27 cellular contexts compared by ENCODE assay signal in genomic region chr3:181264491-181264890, GRCh38.
A peak's percentile ranks its signal among the peaks of the same experiment; 100 is the strongest.
DNase-seq lines count a peak whose midpoint lies in the region; ATAC-seq, FAIRE-seq and TF ChIP-seq lines count a peak whose summit lies in the region.
"Had no signal": no experiment of that assay in that cellular context is flagged by ENCODE, and none has a peak within 500 bp of the region (broad histone marks: within the 10 kb centered on the region; RNA-seq: fewer than 3 reads in every experiment).

No MANE protein-coding gene starts in this region.

- no peak for TF ChIP-seq CTCF in activated CD8-positive, alpha-beta T cell treated with anti-CD3 and anti-CD28 coated beads for 36 hours (IDR thresholded peaks at IDR 0.05)
- no peak for TF ChIP-seq CTCF in GM12878 (IDR thresholded peaks at IDR 0.05 in 2 of 3, conservative IDR thresholded peaks at IDR 0.05 in 1 of 3; ENCODE audit: control insufficient read depth in 2 of 3, extremely low read depth in 1 of 3, insufficient read depth in 1 of 3, low read depth in 3 of 3, low read length in 3 of 3)
- TF ChIP-seq CTCF in tibial nerve (IDR thresholded peaks at IDR 0.05) = no peak

- peaks cover 2% of the 10 kb centered on the region for H3K27me3 Mint-ChIP-seq in activated CD8-positive, alpha-beta T cell treated with anti-CD3 and anti-CD28 coated beads for 36 hours
- H3K27me3 Mint-ChIP-seq in activated CD8-positive, alpha-beta T cell treated with anti-CD3 and anti-CD28 coated beads, Interleukin-2, amount 10 ng/mL, durations not matched to agents 7 days and 5 days (ENCODE audit: low read depth) = no peaks in the 10 kb centered on the region
- H3K27me3 Mint-ChIP-seq: CD8-positive, alpha-beta memory T cell had no signal

- ATAC-seq in activated CD8-positive, alpha-beta T cell treated with anti-CD3 and anti-CD28 coated beads for 36 hours = no peak
- ATAC-seq in activated CD8-positive, alpha-beta T cell treated with anti-CD3 and anti-CD28 coated beads, Interleukin-2, amount 10 ng/mL, durations not matched to agents 7 days and 5 days = no peak
- ATAC-seq in GM18870 (IDR thresholded peaks at IDR 0.05; ENCODE audit: unreplicated experiment) = peak; percentile 46
- ATAC-seq in HG03342 (IDR thresholded peaks at IDR 0.05; ENCODE audit: unreplicated experiment) = peak; percentile 35
- peak; percentile 41; the same call in 1 of the 3 replicates for ATAC-seq in GM12878
- no peak for ATAC-seq in HG03280 (IDR thresholded peaks at IDR 0.05; ENCODE audit: unreplicated experiment)

- H3K9ac ChIP-seq in GM12878 (ENCODE audit: control insufficient read depth, insufficient read depth, low read length) = no peak overlapping the region

- H3K36me3 ChIP-seq in GM12878 (ENCODE audit: control insufficient read depth in 2 of 2, insufficient read depth in 2 of 2, low read length in 1 of 2) (no peaks in the 10 kb centered on the region), tibial nerve (no peaks in the 10 kb centered on the region)
- H3K36me3 ChIP-seq: SJSA1 had no signal

- H3K4me3 ChIP-seq in GM12878 = no peak overlapping the region
- H3K4me3 ChIP-seq in tibial nerve = no peak overlapping the region
- H3K4me3 ChIP-seq: SJSA1 had no signal

- RAD21 ChIA-PET in GM12878 (lab: Charles Lee; ENCODE audit: unreplicated experiment) = no interaction called here

- CTCF ChIA-PET in activated CD8-positive, alpha-beta T cell treated with anti-CD3 and anti-CD28 coated beads for 36 hours (lab: Charles Lee) = no interaction called here
- CTCF ChIA-PET in activated CD8-positive, alpha-beta T cell treated with anti-CD3 and anti-CD28 coated beads, Interleukin-2, amount 10 ng/mL, durations not matched to agents 7 days and 5 days (lab: Charles Lee) = no interaction called here
- CTCF ChIA-PET in GM12878 (lab: Yijun Ruan, JAX) = no interaction called here

- TF ChIP-seq POLR2A in GM12878 (IDR thresholded peaks at IDR 0.05; ENCODE audit: low read depth, low read length) = no peak
- TF ChIP-seq POLR2A in tibial nerve (IDR thresholded peaks at IDR 0.05) = no peak

- BruUV-seq in GM12878 (replicated peaks; lab: Mats Ljungman, UMichigan) = no TSS peak

- intact Hi-C loops in activated CD8-positive, alpha-beta T cell treated with anti-CD3 and anti-CD28 coated beads for 36 hours (cut with micrococcal nuclease) = no loop called here
- intact Hi-C loops in GM12878 (cut with micrococcal nuclease; ENCODE audit: unreplicated experiment) = no loop called here

- no peaks in the 10 kb centered on the region for H3K9me3 ChIP-seq in GM12878 (replicated peaks; ENCODE audit: control insufficient read depth, insufficient read depth, low read length)
- H3K9me3 ChIP-seq in tibial nerve = no peaks in the 10 kb centered on the region
- H3K9me3 ChIP-seq: SJSA1 had no signal

- in situ Hi-C loops in GM12878 (cut with MboI) = no loop called here

- no peaks in the 10 kb centered on the region for H3K27me3 ChIP-seq in GM12878 (replicated peaks in 1 of 2; ENCODE audit: control insufficient read depth in 2 of 2, insufficient read depth in 2 of 2, low read length in 1 of 2)
- no peaks in the 10 kb centered on the region for H3K27me3 ChIP-seq in tibial nerve
- H3K27me3 ChIP-seq: SJSA1 had no signal

- SMC1A ChIA-PET in GM12878 (lab: Charles Lee; ENCODE audit: uncharacterized antibody, unreplicated experiment) = no interaction called here

- no peak overlapping the region for H3K27ac Mint-ChIP-seq in activated CD8-positive, alpha-beta T cell treated with anti-CD3 and anti-CD28 coated beads for 36 hours
- no peak overlapping the region for H3K27ac Mint-ChIP-seq in activated CD8-positive, alpha-beta T cell treated with anti-CD3 and anti-CD28 coated beads, Interleukin-2, amount 10 ng/mL, durations not matched to agents 7 days and 5 days
- H3K27ac Mint-ChIP-seq: CD8-positive, alpha-beta memory T cell; T-helper 1 cell treated with Interleukin-12 subunit alpha and Interleukin-12 subunit beta and Interleukin-4 antibody, amounts not matched to agents 30 μg/mL and 1 μg/mL, for 36 hours had no signal

- TF ChIP-seq RAD21 in GM12878 (IDR thresholded peaks at IDR 0.05; ENCODE audit: insufficient read depth, low read depth, low read length) = no peak

- WGBS in GM12878 (ENCODE audit: insufficient coverage, insufficient replicate concordance, low lambda C conversion rate, missing lambda C conversion rate) = 0% methylated on average over 2 of the region's 2 CpGs
- WGBS in tibial nerve, 2 donors = 73 to 86% methylated on average over 2 of the region's 2 CpGs

- TF ChIP-seq EP300 in GM12878 (IDR thresholded peaks at IDR 0.05; ENCODE audit: borderline replicate concordance in 1 of 2, control insufficient read depth in 1 of 2, low read depth in 2 of 2, low read length in 2 of 2) (no peak), tibial nerve (IDR thresholded peaks at IDR 0.05) (no peak)

- POLR2A ChIA-PET in activated CD8-positive, alpha-beta T cell treated with anti-CD3 and anti-CD28 coated beads for 36 hours (lab: Charles Lee) = no interaction called here
- POLR2A ChIA-PET in activated CD8-positive, alpha-beta T cell treated with anti-CD3 and anti-CD28 coated beads, Interleukin-2, amount 10 ng/mL, durations not matched to agents 7 days and 5 days (lab: Charles Lee) = no interaction called here
- POLR2A ChIA-PET in GM12878 (lab: Charles Lee) = no interaction called here

- H3K4me2 ChIP-seq in GM12878 (ENCODE audit: control insufficient read depth, insufficient read depth) = no peak overlapping the region

- no peaks in the 10 kb centered on the region for H3K36me3 Mint-ChIP-seq in activated CD8-positive, alpha-beta T cell treated with anti-CD3 and anti-CD28 coated beads for 36 hours (ENCODE audit: low read depth)
- no peaks in the 10 kb centered on the region for H3K36me3 Mint-ChIP-seq in activated CD8-positive, alpha-beta T cell treated with anti-CD3 and anti-CD28 coated beads, Interleukin-2, amount 10 ng/mL, durations not matched to agents 7 days and 5 days (ENCODE audit: low read depth)
- H3K36me3 Mint-ChIP-seq: CD8-positive, alpha-beta memory T cell had no signal

- H3K27ac ChIP-seq in GM12878 (ENCODE audit: control insufficient read depth, insufficient read depth) = no peak overlapping the region
- H3K27ac ChIP-seq in tibial nerve = no peak overlapping the region
- H3K27ac ChIP-seq: SJSA1 had no signal

- H3K79me2 ChIP-seq in GM12878 (ENCODE audit: control insufficient read depth, insufficient read depth, low read length) = no peaks in the 10 kb centered on the region

- no peak overlapping the region for H2AFZ ChIP-seq in GM12878 (ENCODE audit: control insufficient read depth, low read depth, low read length)

- no peaks in the 10 kb centered on the region for H3K4me1 Mint-ChIP-seq in activated CD8-positive, alpha-beta T cell treated with anti-CD3 and anti-CD28 coated beads for 36 hours (ENCODE audit: low read depth)
- peaks cover 3% of the 10 kb centered on the region for H3K4me1 Mint-ChIP-seq in activated CD8-positive, alpha-beta T cell treated with anti-CD3 and anti-CD28 coated beads, Interleukin-2, amount 10 ng/mL, durations not matched to agents 7 days and 5 days (ENCODE audit: low read depth)

- DNase-seq in activated CD8-positive, alpha-beta T cell treated with anti-CD3 and anti-CD28 coated beads for 36 hours = peak; percentile 3
- DNase-seq in activated CD8-positive, alpha-beta T cell treated with anti-CD3 and anti-CD28 coated beads, Interleukin-2, amount 10 ng/mL, durations not matched to agents 7 days and 5 days = no peak
- DNase-seq in GM12878 (ENCODE audit: low read depth, low spot score) (no peak), tibial nerve (ENCODE audit: low spot score in 2 of 2) (no peak), AG20443 (ENCODE audit: low spot score) (no peak)
- DNase-seq: 8988T; AML-193; C1 segment of cervical spinal cord; Calu3; CD8-positive, alpha-beta memory T cell; DMS153; H7; KBM-7; NCI-H1105; NCI-H146; NCI-H2029; NCI-H226; NCI-H510A treated with DMSO at 0.1 percent for 48 hours; NCI-H748 treated with DMSO at 0.1 percent for 48 hours; OCI-M1 had no signal

- no peaks in the 10 kb centered on the region for H3K4me1 ChIP-seq in GM12878 (ENCODE audit: control insufficient read depth, insufficient read depth, low read length)
- no peaks in the 10 kb centered on the region for H3K4me1 ChIP-seq in tibial nerve
- H3K4me1 ChIP-seq: SJSA1 had no signal

- FAIRE-seq in GM12878 (lab: Jason Lieb, UNC) = no peak
- FAIRE-seq: GM18507, RCC 7860 had no signal

- H3K9me3 Mint-ChIP-seq in activated CD8-positive, alpha-beta T cell treated with anti-CD3 and anti-CD28 coated beads for 36 hours = no peaks in the 10 kb centered on the region
- H3K9me3 Mint-ChIP-seq in activated CD8-positive, alpha-beta T cell treated with anti-CD3 and anti-CD28 coated beads, Interleukin-2, amount 10 ng/mL, durations not matched to agents 7 days and 5 days (ENCODE audit: insufficient read depth) = no peaks in the 10 kb centered on the region

- no peak overlapping the region for H3K4me3 Mint-ChIP-seq in activated CD8-positive, alpha-beta T cell treated with anti-CD3 and anti-CD28 coated beads for 36 hours
- no peak overlapping the region for H3K4me3 Mint-ChIP-seq in activated CD8-positive, alpha-beta T cell treated with anti-CD3 and anti-CD28 coated beads, Interleukin-2, amount 10 ng/mL, durations not matched to agents 7 days and 5 days
- H3K4me3 Mint-ChIP-seq: CD8-positive, alpha-beta memory T cell; T-helper 1 cell treated with Interleukin-12 subunit alpha and Interleukin-12 subunit beta and Interleukin-4 antibody, amounts not matched to agents 30 μg/mL and 1 μg/mL, for 36 hours had no signal

- no peaks in the 10 kb centered on the region for H4K20me1 ChIP-seq in GM12878 (ENCODE audit: control insufficient read depth, insufficient read depth)

TF ChIP-seq in GM12878, 131 proteins besides CTCF, POLR2A, EP300 and RAD21 (continues in another document):
- TF ChIP-seq HSF1 (IDR thresholded peaks at IDR 0.05; ENCODE audit: low read depth, low read length) = no peak

Comparison
In these comparisons a context has a peak if more than half of its experiments do, and no peak if none do; other contexts are left out.
1. ATAC-seq: peak in GM18870 (single experiment), HG03342 (single experiment) and GM12878 (single experiment); none in activated CD8-positive, alpha-beta T cell treated with anti-CD3 and anti-CD28 coated beads for 36 hours (single experiment), activated CD8-positive, alpha-beta T cell treated with anti-CD3 and anti-CD28 coated beads, Interleukin-2, amount 10 ng/mL, durations not matched to agents 7 days and 5 days (single experiment) and HG03280 (single experiment).